1 cellular context compared by ENCODE assay signal in genomic region chr6:100472674-100473073, GRCh38.
A peak's percentile ranks its signal among the peaks of the same experiment; 100 is the strongest.
TF ChIP-seq lines count a peak whose summit lies in the region.

No MANE protein-coding gene starts in this region.

TF ChIP-seq in GM12878, 131 proteins besides CTCF, POLR2A, EP300 and RAD21 (continued from another document and continues in another):
- TF ChIP-seq PAX8 (IDR thresholded peaks at IDR 0.05) (no peak), SPI1 (IDR thresholded peaks at IDR 0.05; ENCODE audit: borderline replicate concordance, insufficient read depth, low read depth, low read length) (no peak), RELB (IDR thresholded peaks at IDR 0.05; ENCODE audit: low read depth) (0 out of 2 replicates have a peak, but pooled peaks have one; percentile 25), SP1 (IDR thresholded peaks at IDR 0.05; ENCODE audit: low read depth, low read length) (no peak), RUNX3 (IDR thresholded peaks at IDR 0.05; ENCODE audit: low read length) (peak; percentile 94), SKIL (IDR thresholded peaks at IDR 0.05; ENCODE audit: low read depth, poor library complexity, severe bottlenecking) (no peak), ZNF24 (IDR thresholded peaks at IDR 0.05) (no peak), HDAC2 (IDR thresholded peaks at IDR 0.05) (no peak), SMAD1 (IDR thresholded peaks at IDR 0.05; ENCODE audit: low read depth, partially characterized antibody) (no peak), BRCA1 (IDR thresholded peaks at IDR 0.05; ENCODE audit: low read depth, low read length) (no peak), GABPA (IDR thresholded peaks at IDR 0.05; ENCODE audit: low read depth) (no peak), ZBTB33 (IDR thresholded peaks at IDR 0.05) (no peak), NKRF (conservative IDR thresholded peaks at IDR 0.05) (no peak), ZNF687 (IDR thresholded peaks at IDR 0.05) (no peak), ELK1 (IDR thresholded peaks at IDR 0.05; ENCODE audit: low read depth, low read length) (no peak), CBFB (IDR thresholded peaks at IDR 0.05; ENCODE audit: low read depth) (peak; percentile 59; the same call in 1 of the 2 replicates), RELA (IDR thresholded peaks at IDR 0.05; ENCODE audit: borderline replicate concordance, partially characterized antibody) (no peak), EZH2 (IDR thresholded peaks at IDR 0.05; ENCODE audit: borderline replicate concordance, control insufficient read depth, low read depth, low read length) (no peak), CHD2 (IDR thresholded peaks at IDR 0.05; ENCODE audit: borderline replicate concordance, low read depth, low read length) (no peak), NFXL1 (IDR thresholded peaks at IDR 0.05; ENCODE audit: borderline replicate concordance) (no peak), RCOR1 (conservative IDR thresholded peaks at IDR 0.05; ENCODE audit: low read depth, low read length) (no peak), E2F4 (IDR thresholded peaks at IDR 0.05; ENCODE audit: low read depth, low read length) (no peak), ASH2L (IDR thresholded peaks at IDR 0.05; ENCODE audit: borderline replicate concordance, low read depth) (no peak), RFX5 (IDR thresholded peaks at IDR 0.05; ENCODE audit: low read depth, low read length) (no peak), EED (IDR thresholded peaks at IDR 0.05; ENCODE audit: low read depth) (0 out of 2 replicates have a peak, but pooled peaks have one; percentile 33), SREBF2 (IDR thresholded peaks at IDR 0.05; ENCODE audit: low read length) (no peak), TCF3 (IDR thresholded peaks at IDR 0.05; ENCODE audit: borderline replicate concordance, insufficient read depth, low read depth, low read length) (no peak), ZSCAN29 (IDR thresholded peaks at IDR 0.05) (no peak), BCLAF1 (IDR thresholded peaks at IDR 0.05) (no peak), BCL11A (IDR thresholded peaks at IDR 0.05; ENCODE audit: low read depth, low read length) (no peak), GATAD2B (conservative IDR thresholded peaks at IDR 0.05; ENCODE audit: low read depth) (no peak), ETV6 (conservative IDR thresholded peaks at IDR 0.05 in 1 of 2, IDR thresholded peaks at IDR 0.05 in 1 of 2; ENCODE audit: borderline replicate concordance in 1 of 2, low read depth in 1 of 2) (0 out of 4 replicates have a peak, but pooled peaks of 1 of the 2 experiments have one; percentile 27), YBX1 (IDR thresholded peaks at IDR 0.05) (no peak), SMARCA5 (IDR thresholded peaks at IDR 0.05) (no peak), ESRRA (IDR thresholded peaks at IDR 0.05; ENCODE audit: low read length) (no peak), USF1 (IDR thresholded peaks at IDR 0.05; ENCODE audit: borderline replicate concordance, extremely low read length, insufficient read depth, low read depth, low read length) (no peak)
